ENCODE assay signal across 8 cellular contexts in genomic region chr20:32535953-32536823, GRCh38. TPM values are rescaled to one million over a fixed set of nuclear protein-coding genes. Genes with fewer than 3 reads are reported as not detected.
DNase-seq lines count a peak whose midpoint lies in the region; ATAC-seq and TF ChIP-seq lines count a peak whose summit lies in the region.

No MANE protein-coding gene starts in this region.

- TF ChIP-seq POLR2A in uterus (IDR thresholded peaks at IDR 0.05) = no peak

- no peaks in the 10 kb centered on the region for H3K36me3 ChIP-seq in KMS-11 (ENCODE audit: insufficient read depth)
- H3K36me3 ChIP-seq in uterus = no peaks in the 10 kb centered on the region

- H3K9ac ChIP-seq in KMS-11 = peak overlapping the region; percentile 49

- CTCF ChIA-PET in AG04449 (lab: Yijun Ruan, JAX) = interaction anchor here (1.1 to 2.4 kb wide), 4 partner anchors 13 to 119 kb away, joined by 3 to 19 read pairs (median 6); no protein-coding TSS in a partner anchor

- intact Hi-C loops in uterus (cut with DNase I; ENCODE audit: low total_unique reads) = no loop called here

- no peak for TF ChIP-seq CTCF in AG04449 (IDR thresholded peaks at IDR 0.05; ENCODE audit: insufficient read depth, low read length, missing control alignments)
- TF ChIP-seq CTCF in KMS-11 (conservative IDR thresholded peaks at IDR 0.05; ENCODE audit: low read depth, low read length) = no peak
- TF ChIP-seq CTCF in osteocyte (IDR thresholded peaks at IDR 0.05) = no peak
- TF ChIP-seq CTCF in uterus (IDR thresholded peaks at IDR 0.05) = no peak

- H2AFZ ChIP-seq in KMS-11 (ENCODE audit: low read depth) = peak overlapping the region; percentile 59; the same call in 1 of the 2 replicates

- no peaks in the 10 kb centered on the region for H3K9me3 Mint-ChIP-seq in osteocyte (ENCODE audit: unreplicated experiment)

- H3K9me3 ChIP-seq in uterus = no peaks in the 10 kb centered on the region

- H3K4me1 ChIP-seq in KMS-11 (ENCODE audit: low read depth, poor library complexity, severe bottlenecking) = peaks cover 62% of the 10 kb centered on the region
- peaks cover 0 to 20% of the 10 kb centered on the region in 2 donors for H3K4me1 ChIP-seq in uterus

- POLR2A ChIA-PET in AG04449 (lab: Yijun Ruan, JAX) = no interaction called here

- H3K27me3 ChIP-seq in KMS-11 (ENCODE audit: insufficient read depth, low read depth) = no peaks in the 10 kb centered on the region
- H3K27me3 ChIP-seq in uterus = no peaks in the 10 kb centered on the region

- DNase-seq in AG04449 (ENCODE audit: low read depth, low spot score) (no peak), RPMI8226 (peak; percentile 89), activated gamma-delta T cell treated with Interleukin-2 at 50 U/mL for 16 hours (peak; percentile 78), glomerular visceral epithelial cell (ENCODE audit: extremely low spot score) (peak; percentile 46), osteocyte (ENCODE audit: extremely low spot score, unreplicated experiment) (no peak), uterus (no peak)

- ATAC-seq in GM19025 (IDR thresholded peaks at IDR 0.05; ENCODE audit: low read depth, unreplicated experiment) = peak; percentile 37

- no peak overlapping the region for H3K27ac Mint-ChIP-seq in osteocyte (ENCODE audit: unreplicated experiment)

- H3K36me3 Mint-ChIP-seq in osteocyte (ENCODE audit: unreplicated experiment) = no peaks in the 10 kb centered on the region

- peaks cover 49% of the 10 kb centered on the region for H3K4me1 Mint-ChIP-seq in osteocyte (ENCODE audit: unreplicated experiment)

- H3K4me3 Mint-ChIP-seq in osteocyte (ENCODE audit: unreplicated experiment) = peak overlapping the region; percentile 62

- H3K4me3 ChIP-seq in AG04449 (ENCODE audit: low read depth, low read length) (peak overlapping the region; percentile 43), KMS-11 (IDR thresholded peaks at IDR 0.05; ENCODE audit: insufficient read depth, low read depth, low read length) (no peak overlapping the region), uterus (peak overlapping the region; percentile 32 to 35)

- no peaks in the 10 kb centered on the region; the same call in 1 of the 2 replicates for H3K79me2 ChIP-seq in KMS-11 (ENCODE audit: insufficient read depth, low read depth)

- H3K27me3 Mint-ChIP-seq in osteocyte (ENCODE audit: unreplicated experiment) = no peaks in the 10 kb centered on the region

- H4K20me1 ChIP-seq in KMS-11 (ENCODE audit: insufficient read depth) = no peaks in the 10 kb centered on the region

- H3K27ac ChIP-seq in KMS-11 = peak overlapping the region; percentile 56
- H3K27ac ChIP-seq in uterus = peak overlapping the region in 1 of 2 donors; percentile 14

- peak overlapping the region; percentile 98 for H3K4me2 ChIP-seq in KMS-11

RNA-seq across cellular contexts. Expression of gene NOL4L, which starts 48.9 kb away (rescaled TPM):
- total RNA-seq in osteocyte (30.5 and 32.7 TPM in 2 replicates), uterus (10 to 100 TPM in 2 of 4 donors, 1 to 10 TPM in 2; 6.2 to 31.1 (median 9.6) TPM)

Comparison
In these comparisons a context has a peak if more than half of its experiments do, and no peak if none do; other contexts are left out.
1. DNase-seq: peak in RPMI8226 (single experiment), activated gamma-delta T cell treated with Interleukin-2 at 50 U/mL for 16 hours (single experiment) and glomerular visceral epithelial cell (single experiment); none in AG04449 (single experiment), osteocyte (single experiment) and uterus (0 of 2).